ENCODE assay signal across 18 cellular contexts in the genomic region with DNA sequence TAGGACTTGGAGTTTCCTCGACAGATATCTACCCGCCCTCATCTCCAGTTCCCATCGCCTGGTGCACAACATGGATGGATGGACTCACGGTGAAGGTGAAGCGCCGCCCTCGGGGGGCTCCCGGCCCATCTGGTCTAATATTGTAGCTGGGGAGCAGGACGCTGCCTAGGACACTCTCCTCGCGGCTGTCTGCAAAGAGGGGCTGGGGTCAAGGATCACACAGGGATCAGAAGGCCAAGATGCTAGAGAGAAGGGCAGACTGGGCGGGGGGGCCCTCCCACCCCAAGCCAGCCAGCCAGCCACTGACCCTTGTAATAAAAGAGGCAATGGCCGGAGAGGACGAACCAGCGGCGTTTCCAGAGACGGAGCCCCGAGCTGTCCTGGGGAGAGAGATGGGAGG. TPM values are rescaled to one million over a fixed set of nuclear protein-coding genes. Genes with fewer than 3 reads are reported as not detected.
DNase-seq lines count a peak whose midpoint lies in the region; ATAC-seq and TF ChIP-seq lines count a peak whose summit lies in the region.
"Had no signal": no experiment of that assay in that cellular context is flagged by ENCODE, and none has a peak within 500 bp of the region (broad histone marks: within the 10 kb centered on the region; RNA-seq: fewer than 3 reads in every experiment).

No MANE protein-coding gene starts in this region.

- H3K4me2 ChIP-seq in H9 (ENCODE audit: insufficient read depth, insufficient read length, low read length) (no peak overlapping the region), mesendoderm (ENCODE audit: low read length) (no peak overlapping the region)
- H3K4me2 ChIP-seq: A549 had no signal

- no peak overlapping the region for H3K14ac ChIP-seq in H9 (ENCODE audit: insufficient read depth, low read length)

- no peaks in the 10 kb centered on the region for H3K27me3 ChIP-seq in H9 (ENCODE audit: insufficient read depth, low read length)
- H3K27me3 ChIP-seq in lower lobe of right lung (ENCODE audit: low read depth) = no peaks in the 10 kb centered on the region
- no peaks in the 10 kb centered on the region for H3K27me3 ChIP-seq in mesendoderm (ENCODE audit: insufficient read depth, low read length, poor library complexity)

- WGBS in H9 (ENCODE audit: extremely low coverage, insufficient read length, low lambda C conversion rate) = no CpG with 5 or more reads among the region's 18 CpGs
- WGBS in mesendoderm (ENCODE audit: extremely low coverage, insufficient coverage, low lambda C conversion rate) = no CpG with 5 or more reads among the region's 18 CpGs

- no peak overlapping the region for H4K5ac ChIP-seq in H9 (ENCODE audit: insufficient read length, low read depth, low read length)
- H4K5ac ChIP-seq in mesendoderm (ENCODE audit: low read length) = no peak overlapping the region

- H3K4me1 Mint-ChIP-seq in H9 (peaks cover 3 to 10% of the 10 kb centered on the region in 2 experiments), WTC11 (peaks cover 10% of the 10 kb centered on the region), nephron progenitor cell (peaks cover 48% of the 10 kb centered on the region)
- peaks cover 8 to 13% of the 10 kb centered on the region in 2 donors for H3K4me1 Mint-ChIP-seq in stimulated activated naive B cell treated with anti-CD40 and anti-IgM and Interleukin-4, amounts not matched to agents 10 μg/mL and 1 μg/mL and 100 μg/mL, for 72 hours

- H2BK120ac ChIP-seq in H9 (ENCODE audit: low read depth, low read length, poor library complexity, severe bottlenecking) (no peak overlapping the region), mesendoderm (ENCODE audit: low read depth, low read length) (no peak overlapping the region)

- POLR2A ChIA-PET in WTC11 (lab: Charles Lee) = no interaction called here

- no peak overlapping the region for H4K91ac ChIP-seq in H9 (ENCODE audit: insufficient read length, low read depth, low read length)

- H3K4ac ChIP-seq in H9 (ENCODE audit: low read depth, low read length) = no peak overlapping the region
- no peak overlapping the region for H3K4ac ChIP-seq in mesendoderm (ENCODE audit: low read depth, low read length)

- ATAC-seq in WTC11 = no peak
- no peak for ATAC-seq in stimulated activated naive B cell treated with anti-CD40 and anti-IgM and Interleukin-4, amounts not matched to agents 10 μg/mL and 1 μg/mL and 100 μg/mL, for 72 hours (replicated peaks)
- ATAC-seq in lower lobe of right lung = no peak
- ATAC-seq: A549 had no signal

- H3K23me2 ChIP-seq in H9 (ENCODE audit: insufficient read length, low read depth, low read length, poor library complexity, severe bottlenecking) = no peaks in the 10 kb centered on the region

- H3K4me3 ChIP-seq in lower lobe of right lung = no peak overlapping the region
- no peak overlapping the region for H3K4me3 ChIP-seq in mesendoderm (ENCODE audit: low read length)
- H3K4me3 ChIP-seq: A549, GM23248 had no signal

- H3K27me3 Mint-ChIP-seq in H9 (ENCODE audit: low read depth) = no peaks in the 10 kb centered on the region
- H3K27me3 Mint-ChIP-seq in WTC11 (ENCODE audit: low read depth) = no peaks in the 10 kb centered on the region; the same call in none of the 2 replicates
- peaks cover 3% of the 10 kb centered on the region for H3K27me3 Mint-ChIP-seq in nephron progenitor cell (ENCODE audit: low read depth, poor library complexity)
- peaks cover 0 to 5% of the 10 kb centered on the region in 2 donors for H3K27me3 Mint-ChIP-seq in stimulated activated naive B cell treated with anti-CD40 and anti-IgM and Interleukin-4, amounts not matched to agents 10 μg/mL and 1 μg/mL and 100 μg/mL, for 72 hours
- H3K27me3 Mint-ChIP-seq: CD4-positive, alpha-beta T cell had no signal

- H2BK12ac ChIP-seq in H9 (ENCODE audit: insufficient read length, low read depth, low read length) = no peak overlapping the region

- CTCF ChIA-PET in WTC11 (lab: Charles Lee) = interaction anchor here (1.4 kb wide), 1 partner anchor 16 kb away, joined by 3 read pairs; no protein-coding TSS in a partner anchor

- H3K27ac Mint-ChIP-seq in H9 = peak overlapping the region in 2 of 3 experiments; percentile 9 to 73; a peak in 1 of 7 replicates
- peak overlapping the region; percentile 34; the same call in 1 of the 2 replicates for H3K27ac Mint-ChIP-seq in WTC11
- H3K27ac Mint-ChIP-seq in nephron progenitor cell = peak overlapping the region; percentile 64
- H3K27ac Mint-ChIP-seq in stimulated activated naive B cell treated with anti-CD40 and anti-IgM and Interleukin-4, amounts not matched to agents 10 μg/mL and 1 μg/mL and 100 μg/mL, for 72 hours = peak overlapping the region; percentile 32
- H3K27ac Mint-ChIP-seq: CD4-positive, alpha-beta T cell had no signal

- H3K4me1 ChIP-seq in H9 (ENCODE audit: insufficient read depth, low read length) = no peaks in the 10 kb centered on the region; the same call in 1 of the 2 replicates
- H3K4me1 ChIP-seq in lower lobe of right lung = no peaks in the 10 kb centered on the region
- no peaks in the 10 kb centered on the region for H3K4me1 ChIP-seq in mesendoderm (ENCODE audit: control insufficient read depth, low read depth, low read length)
- H3K4me1 ChIP-seq: A549 had no signal

- no peak overlapping the region for H3T11ph ChIP-seq in H9 (ENCODE audit: low read length)

- H3K18ac ChIP-seq in H9 (ENCODE audit: insufficient read length, low read depth, low read length) (no peak overlapping the region), mesendoderm (ENCODE audit: low read length) (no peak overlapping the region)

- H3K4me3 Mint-ChIP-seq in H9 (no peak overlapping the region), WTC11 (no peak overlapping the region), nephron progenitor cell (peak overlapping the region; percentile 48)
- H3K4me3 Mint-ChIP-seq in stimulated activated naive B cell treated with anti-CD40 and anti-IgM and Interleukin-4, amounts not matched to agents 10 μg/mL and 1 μg/mL and 100 μg/mL, for 72 hours = no peak overlapping the region
- H3K4me3 Mint-ChIP-seq: CD4-positive, alpha-beta T cell had no signal

- H2BK15ac ChIP-seq in H9 (ENCODE audit: low read depth, low read length) (no peak overlapping the region), mesendoderm (replicated peaks; ENCODE audit: low read depth) (no peak overlapping the region)

- no peak overlapping the region for H2BK5ac ChIP-seq in H9 (ENCODE audit: insufficient read length, low read length)
- no peak overlapping the region for H2BK5ac ChIP-seq in mesendoderm (ENCODE audit: low read length)

- H3K27ac ChIP-seq in H9 (ENCODE audit: insufficient read length, low read depth, low read length) = no peak overlapping the region
- H3K27ac ChIP-seq in lower lobe of right lung = no peak overlapping the region
- H3K27ac ChIP-seq in mesendoderm (ENCODE audit: low read depth, low read length) = no peak overlapping the region
- H3K27ac ChIP-seq: A549, GM23248 had no signal

- H3K36me3 Mint-ChIP-seq in H9 (ENCODE audit: insufficient read depth in 1 of 3, low read depth in 3 of 3) (peaks cover 0 to 49% (median 9%) of the 10 kb centered on the region in 3 experiments; a peak in 6 of 7 replicates), WTC11 (peaks cover 3% of the 10 kb centered on the region; the same call in 1 of the 2 replicates), nephron progenitor cell (ENCODE audit: low read depth) (peaks cover 65% of the 10 kb centered on the region)
- no peaks in the 10 kb centered on the region for H3K36me3 Mint-ChIP-seq in stimulated activated naive B cell treated with anti-CD40 and anti-IgM and Interleukin-4, amounts not matched to agents 10 μg/mL and 1 μg/mL and 100 μg/mL, for 72 hours

- H2BK20ac ChIP-seq in H9 (ENCODE audit: low read depth, low read length, poor library complexity, severe bottlenecking) = no peak overlapping the region

- DNase-seq in H9 (no peak), WTC11 (ENCODE audit: low spot score) (no peak), nephron progenitor cell (no peak), lower lobe of right lung (no peak), mesendoderm (no peak), RPMI8226 (no peak)
- DNase-seq in stimulated activated naive B cell treated with anti-CD40 and anti-IgM and Interleukin-4, amounts not matched to agents 10 μg/mL and 1 μg/mL and 100 μg/mL, for 72 hours = no peak
- DNase-seq: AML-193; CD4-positive, alpha-beta T cell; DMS153; DMS79; GDM1; GM23248; HCEC 1CT had no signal

- H2AK5ac ChIP-seq in H9 (ENCODE audit: insufficient read length, low read length) (no peak overlapping the region), mesendoderm (ENCODE audit: low read length) (no peak overlapping the region)

- H3K79me1 ChIP-seq in H9 (ENCODE audit: insufficient read depth, low read depth, low read length, poor library complexity, severe bottlenecking) (no peaks in the 10 kb centered on the region), mesendoderm (ENCODE audit: low read length) (no peaks in the 10 kb centered on the region)

- H3K9me3 Mint-ChIP-seq in H9 = no peaks in the 10 kb centered on the region
- H3K9me3 Mint-ChIP-seq in WTC11 = no peaks in the 10 kb centered on the region
- no peaks in the 10 kb centered on the region for H3K9me3 Mint-ChIP-seq in nephron progenitor cell
- no peaks in the 10 kb centered on the region for H3K9me3 Mint-ChIP-seq in stimulated activated naive B cell treated with anti-CD40 and anti-IgM and Interleukin-4, amounts not matched to agents 10 μg/mL and 1 μg/mL and 100 μg/mL, for 72 hours
- H3K9me3 Mint-ChIP-seq: CD4-positive, alpha-beta T cell had no signal

- H3K9ac ChIP-seq in H9 (ENCODE audit: extremely low read depth, insufficient read length, low read length) (no peak overlapping the region), mesendoderm (ENCODE audit: low read length) (no peak overlapping the region)
- H3K9ac ChIP-seq: GM23248 had no signal

- intact Hi-C loops in lower lobe of right lung (cut with DNase I) = no loop called here

- H3K36me3 ChIP-seq in lower lobe of right lung (no peaks in the 10 kb centered on the region), mesendoderm (ENCODE audit: control insufficient read depth, insufficient read depth, low read length) (no peaks in the 10 kb centered on the region)

- no peak overlapping the region for H4K8ac ChIP-seq in H9 (replicated peaks; ENCODE audit: insufficient read length, low read depth, low read length)
- H4K8ac ChIP-seq in mesendoderm (ENCODE audit: low read depth, low read length) = no peak overlapping the region

- H3K56ac ChIP-seq in H9 (ENCODE audit: insufficient read length, low read depth, low read length) (no peak overlapping the region), mesendoderm (ENCODE audit: low read length) (no peak overlapping the region)

- H3K23ac ChIP-seq in H9 (ENCODE audit: insufficient read length, low read depth, low read length) = no peak overlapping the region
- H3K23ac ChIP-seq in mesendoderm (ENCODE audit: low read length) = no peak overlapping the region

- H3K9me3 ChIP-seq in H9 (ENCODE audit: control insufficient read depth, low read depth, low read length) = no peaks in the 10 kb centered on the region
- H3K9me3 ChIP-seq in lower lobe of right lung = no peaks in the 10 kb centered on the region
- H3K9me3 ChIP-seq: A549 had no signal

- H3K79me2 ChIP-seq in H9 (ENCODE audit: insufficient read depth, low read length) (no peaks in the 10 kb centered on the region), mesendoderm (ENCODE audit: control insufficient read depth, insufficient read depth, low read length) (no peaks in the 10 kb centered on the region)

- no peaks in the 10 kb centered on the region for H4K20me1 ChIP-seq in H9 (ENCODE audit: control insufficient read depth, insufficient read depth, insufficient read length)

- H2AFZ ChIP-seq in H9 (ENCODE audit: low read length) = no peak overlapping the region
- H2AFZ ChIP-seq: GM23248 had no signal

- no peak for TF ChIP-seq CTCF in H9 (conservative IDR thresholded peaks at IDR 0.05)
- TF ChIP-seq CTCF in WTC11 (IDR thresholded peaks at IDR 0.05) = no peak
- TF ChIP-seq CTCF in nephron progenitor cell (IDR thresholded peaks at IDR 0.05) = no peak
- no peak for TF ChIP-seq CTCF in lower lobe of right lung (IDR thresholded peaks at IDR 0.05)

RNA-seq across cellular contexts. Expression of gene PLEKHA4, which starts 7.1 kb away (rescaled TPM):
- total RNA-seq in H9 (2021) = 14.3 and 15.3 TPM in 2 replicates
- 14.8 to 17.7 TPM (median 16.8 TPM) in 3 replicates for total RNA-seq in WTC11 (2021)
- total RNA-seq in lower lobe of right lung = 21.2 TPM
- 4.9 TPM for polyA plus RNA-seq in mesendoderm (2013, experiment 1 of 2)
- polyA plus RNA-seq in mesendoderm (2013, experiment 2 of 2) = 4.6 TPM

RNA-seq across cellular contexts. Expression of gene PPP1R15A, which starts 10.9 kb away (rescaled TPM):
- total RNA-seq in H9 (2021) (17.2 and 17.5 TPM in 2 replicates), WTC11 (2021) (17.0 to 19.5 TPM (median 17.9 TPM) in 3 replicates), lower lobe of right lung (80.4 TPM)
- 32.5 TPM for polyA plus RNA-seq in mesendoderm (2013, experiment 1 of 2)
- polyA plus RNA-seq in mesendoderm (2013, experiment 2 of 2) = 33.4 TPM

RNA-seq across cellular contexts. Expression of gene HSD17B14, which starts 25.0 kb away (rescaled TPM):
- 11.2 and 11.6 TPM in 2 replicates for total RNA-seq in H9 (2021)
- 11.4 to 18.2 TPM (median 17.0 TPM) in 3 replicates for total RNA-seq in WTC11 (2021)
- total RNA-seq in lower lobe of right lung = 22.7 TPM
- 1.5 TPM for polyA plus RNA-seq in mesendoderm (2013, experiment 1 of 2)
- 1.2 TPM for polyA plus RNA-seq in mesendoderm (2013, experiment 2 of 2)
- total RNA-seq: H4, HT-29 had no signal

RNA-seq across cellular contexts. Expression of gene TULP2, which starts 37.2 kb away (rescaled TPM):
- total RNA-seq in H9 (2021) (0.94 and 1.0 TPM in 2 replicates), WTC11 (2021) (3.1 to 5.6 TPM (median 3.9 TPM) in 3 replicates), lower lobe of right lung (not detected)
- 0.31 TPM for polyA plus RNA-seq in mesendoderm (2013, experiment 1 of 2)
- polyA plus RNA-seq in mesendoderm (2013, experiment 2 of 2) = 0.21 TPM
- total RNA-seq: CD4-positive, alpha-beta T cell; Daoy; GM23248; H4; HT-29 had no signal
- polyA plus RNA-seq: A549, GM23248 had no signal

RNA-seq across cellular contexts. Expression of gene NUCB1, which starts 38.8 kb away (rescaled TPM):
- total RNA-seq in H9 (2021) = 125 and 131 TPM in 2 replicates
- 145 to 153 TPM (median 149 TPM) in 3 replicates for total RNA-seq in WTC11 (2021)
- 310 TPM for total RNA-seq in lower lobe of right lung
- 53.7 TPM for polyA plus RNA-seq in mesendoderm (2013, experiment 1 of 2)
- 51.7 TPM for polyA plus RNA-seq in mesendoderm (2013, experiment 2 of 2)
